In the genomic region with DNA sequence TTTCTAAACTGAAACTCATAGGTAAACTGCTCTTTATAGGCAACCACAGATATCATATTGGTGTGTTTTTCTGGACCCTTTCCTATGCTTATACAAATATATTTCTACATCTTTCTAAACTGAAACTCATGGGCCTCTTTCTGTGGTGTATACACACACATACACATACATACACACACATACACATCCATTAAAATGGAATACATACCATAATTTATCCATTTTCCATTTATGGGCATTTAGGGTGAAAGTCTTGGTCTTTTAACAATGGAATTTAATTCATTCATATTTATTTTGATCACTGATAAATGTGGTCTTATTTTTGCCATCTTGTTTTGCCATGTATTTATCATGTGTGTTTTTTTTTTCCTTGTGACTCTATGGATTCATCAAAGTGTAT, we compare ENCODE assay signal across 11 cellular contexts. TPM values are rescaled to one million over a fixed set of nuclear protein-coding genes. Genes with fewer than 3 reads are reported as not detected.
DNase-seq lines count a peak whose midpoint lies in the region; ATAC-seq, FAIRE-seq and TF ChIP-seq lines count a peak whose summit lies in the region.
"Had no signal": no experiment of that assay in that cellular context is flagged by ENCODE, and none has a peak within 500 bp of the region (broad histone marks: within the 10 kb centered on the region; RNA-seq: fewer than 3 reads in every experiment).

No MANE protein-coding gene starts in this region.

- H2AFZ ChIP-seq in ACC112 (ENCODE audit: low read length, unreplicated experiment): no peak overlapping the region

- H3K27ac Mint-ChIP-seq in activated naive CD8-positive, alpha-beta T cell treated with anti-CD3 and anti-CD28 coated beads for 36 hours: peak overlapping the region; percentile 60
- H3K27ac Mint-ChIP-seq in naive B cell: peak overlapping the region; percentile 41 to 99 (median 97)

- peaks cover 70% of the 10 kb centered on the region for H3K79me2 ChIP-seq in ACC112 (ENCODE audit: control insufficient read depth, insufficient read depth, low read length, unreplicated experiment)

- peaks cover 46% of the 10 kb centered on the region for H3K36me3 Mint-ChIP-seq in activated naive CD8-positive, alpha-beta T cell treated with anti-CD3 and anti-CD28 coated beads for 36 hours
- peaks cover 0 to 7% of the 10 kb centered on the region in 2 donors for H3K36me3 Mint-ChIP-seq in naive B cell

- peak overlapping the region; percentile 83; the same call in 1 of the 2 replicates for H3K4me3 ChIP-seq in ACC112 (ENCODE audit: low read depth, low read length)
- H3K4me3 ChIP-seq: MG63 had no signal

- no peaks in the 10 kb centered on the region for H3K36me3 ChIP-seq in ACC112 (ENCODE audit: insufficient read depth, low read length)

- no peak for ATAC-seq in naive B cell (ENCODE audit: low read depth in 2 of 2)

- H3K4me3 Mint-ChIP-seq in activated naive CD8-positive, alpha-beta T cell treated with anti-CD3 and anti-CD28 coated beads for 36 hours: peak overlapping the region; percentile 99
- H3K4me3 Mint-ChIP-seq in naive B cell: peak overlapping the region in 6 of 8 donors; percentile 29 to 100 (median 95)

- DNase-seq in GM12892 (ENCODE audit: insufficient read length) (no peak), naive B cell (no peak), islet precursor cell (no peak), HuH-7 (ENCODE audit: low spot score) (no peak), SIG-M5 (lab: John Stamatoyannopoulos, UW) (no peak), mucosa of gallbladder (ENCODE audit: low spot score) (no peak)
- no peak for DNase-seq in activated naive CD8-positive, alpha-beta T cell treated with anti-CD3 and anti-CD28 coated beads for 36 hours
- DNase-seq: activated CD8-positive, alpha-beta memory T cell treated with anti-CD3 and anti-CD28 coated beads, Interleukin-2, amount 50 U/mL, for 4 hours; MG63; NCI-H510A treated with DMSO at 0.1 percent for 48 hours had no signal

- FAIRE-seq in GM12892 (lab: Jason Lieb, UNC): peak; percentile 73

- H3K4me1 ChIP-seq in ACC112 (ENCODE audit: control insufficient read depth, insufficient read depth, low read length, unreplicated experiment): peaks cover 56% of the 10 kb centered on the region

- TF ChIP-seq POLR2A in GM12892 (IDR thresholded peaks at IDR 0.05; ENCODE audit: low read depth, low read length): no peak

- H3K27me3 Mint-ChIP-seq in activated naive CD8-positive, alpha-beta T cell treated with anti-CD3 and anti-CD28 coated beads for 36 hours: no peaks in the 10 kb centered on the region
- H3K27me3 Mint-ChIP-seq in naive B cell: no peaks in the 10 kb centered on the region

- H3K4me1 Mint-ChIP-seq in activated naive CD8-positive, alpha-beta T cell treated with anti-CD3 and anti-CD28 coated beads for 36 hours: peaks cover 68% of the 10 kb centered on the region
- H3K4me1 Mint-ChIP-seq in naive B cell: peaks cover 65 to 89% (median 79%) of the 10 kb centered on the region in 3 donors

- H3K27ac ChIP-seq in ACC112 (ENCODE audit: low read depth, low read length): peak overlapping the region; percentile 96

- no peaks in the 10 kb centered on the region for H3K27me3 ChIP-seq in ACC112 (ENCODE audit: insufficient read depth, low read length)
- H3K27me3 ChIP-seq: MG63 had no signal

- no peaks in the 10 kb centered on the region for H3K9me3 Mint-ChIP-seq in activated naive CD8-positive, alpha-beta T cell treated with anti-CD3 and anti-CD28 coated beads for 36 hours
- H3K9me3 Mint-ChIP-seq in naive B cell: no peaks in the 10 kb centered on the region

RNA-seq across cellular contexts. Expression of gene SLC22A5, which starts 44.1 kb away (rescaled TPM):
- 1.5 TPM for polyA plus RNA-seq in GM12892 (2012; ENCODE audit: missing spikeins)
- 1 to 10 TPM; 3.7 to 4.5 TPM for total RNA-seq in activated naive CD8-positive, alpha-beta T cell treated with anti-CD3 and anti-CD28 coated beads for 36 hours
- 1 to 10 TPM; 1.5 to 3.1 (median 1.9) TPM for polyA plus RNA-seq in naive B cell (ENCODE audit: low read depth in 6 of 6)
- total RNA-seq in mucosa of gallbladder: 27.0 TPM
